20 cellular contexts compared by ENCODE assay signal in genomic region chr1:164645921-164646320, GRCh38.
"Had no signal": no experiment of that assay in that cellular context is flagged by ENCODE, and none has a peak within 500 bp of the region (broad histone marks: within the 10 kb centered on the region; RNA-seq: fewer than 3 reads in every experiment).

No MANE protein-coding gene starts in this region.

- H3K27me3 Mint-ChIP-seq: activated CD4-positive, alpha-beta T cell treated with anti-CD3 and anti-CD28 coated beads, Interleukin-2, amount 10 ng/mL, durations not matched to agents 24 days and 14 days; activated naive CD4-positive, alpha-beta T cell treated with anti-CD3 and anti-CD28 coated beads, Interleukin-2, amount 10 ng/mL, durations not matched to agents 7 days and 5 days; T-cell had no signal

- H3K36me3 Mint-ChIP-seq: activated naive CD4-positive, alpha-beta T cell treated with anti-CD3 and anti-CD28 coated beads, Interleukin-2, amount 10 ng/mL, durations not matched to agents 7 days and 5 days; natural killer cell treated with Interleukin-12 subunit alpha and Interleukin-12 subunit beta and Interleukin-15 and Interleukin-18, amount 100 ng/mL, for 72 hours; T-cell had no signal

- H3K36me3 ChIP-seq: breast epithelium, tibial nerve had no signal

- H3K4me3 Mint-ChIP-seq: activated CD4-positive, alpha-beta T cell treated with anti-CD3 and anti-CD28 coated beads, Interleukin-2, amount 10 ng/mL, durations not matched to agents 24 days and 14 days; activated CD8-positive, alpha-beta T cell treated with anti-CD3 and anti-CD28 coated beads for 36 hours; activated naive CD4-positive, alpha-beta T cell treated with anti-CD3 and anti-CD28 coated beads, Interleukin-2, amount 10 ng/mL, durations not matched to agents 7 days and 5 days; activated naive CD8-positive, alpha-beta T cell treated with anti-CD3 and anti-CD28 coated beads, Interleukin-2, amount 50 U/mL, for 24 hours; activated T-cell treated with anti-CD3 and anti-CD28 coated beads, Interleukin-2, amount 50 U/mL, for 4 hours; natural killer cell treated with Interleukin-12 subunit alpha and Interleukin-12 subunit beta and Interleukin-15 and Interleukin-18, amount 100 ng/mL, for 72 hours; T-cell had no signal

- H3K9me3 ChIP-seq: breast epithelium, lower lobe of right lung, tibial nerve had no signal

- H3K4me3 ChIP-seq: breast epithelium, lower lobe of right lung, tibial nerve had no signal

- DNase-seq: activated CD4-positive, alpha-beta T cell treated with anti-CD3 and anti-CD28 coated beads, Interleukin-2, amount 10 ng/mL, durations not matched to agents 24 days and 14 days; activated CD8-positive, alpha-beta T cell treated with anti-CD3 and anti-CD28 coated beads for 36 hours; activated naive CD4-positive, alpha-beta T cell treated with anti-CD3 and anti-CD28 coated beads, Interleukin-2, amount 10 ng/mL, durations not matched to agents 7 days and 5 days; activated naive CD8-positive, alpha-beta T cell treated with anti-CD3 and anti-CD28 coated beads, Interleukin-2, amount 50 U/mL, for 24 hours; activated T-cell treated with anti-CD3 and anti-CD28 coated beads, Interleukin-2, amount 50 U/mL, for 4 hours; aorta; cerebellar nuclear complex; cortex of kidney; effector CD4-positive, alpha-beta T cell; left cardiac atrium; lower lobe of right lung; occipital lobe; posterior cingulate gyrus; stimulated activated naive CD8-positive, alpha-beta T cell treated with anti-CD3 and anti-CD28 coated beads, Interleukin-15, Interleukin-2, amounts not matched to agents 100 U/mL and 50 U/mL, for 24 hours; substantia nigra; T-cell had no signal

- H3K27ac Mint-ChIP-seq: activated CD4-positive, alpha-beta T cell treated with anti-CD3 and anti-CD28 coated beads, Interleukin-2, amount 10 ng/mL, durations not matched to agents 24 days and 14 days; activated CD8-positive, alpha-beta T cell treated with anti-CD3 and anti-CD28 coated beads for 36 hours; activated naive CD4-positive, alpha-beta T cell treated with anti-CD3 and anti-CD28 coated beads, Interleukin-2, amount 10 ng/mL, durations not matched to agents 7 days and 5 days; activated naive CD8-positive, alpha-beta T cell treated with anti-CD3 and anti-CD28 coated beads, Interleukin-2, amount 50 U/mL, for 24 hours; natural killer cell treated with Interleukin-12 subunit alpha and Interleukin-12 subunit beta and Interleukin-15 and Interleukin-18, amount 100 ng/mL, for 72 hours; T-cell had no signal

- ATAC-seq: activated CD8-positive, alpha-beta T cell treated with anti-CD3 and anti-CD28 coated beads for 36 hours; activated naive CD8-positive, alpha-beta T cell treated with anti-CD3 and anti-CD28 coated beads, Interleukin-2, amount 50 U/mL, for 24 hours; activated T-cell treated with anti-CD3 and anti-CD28 coated beads, Interleukin-2, amount 50 U/mL, for 4 hours; esophagus mucosa; left cardiac atrium; lower lobe of right lung; natural killer cell treated with Interleukin-12 subunit alpha and Interleukin-12 subunit beta and Interleukin-15 and Interleukin-18, amount 100 ng/mL, for 72 hours; stimulated activated naive CD8-positive, alpha-beta T cell treated with anti-CD3 and anti-CD28 coated beads, Interleukin-15, Interleukin-2, amounts not matched to agents 100 U/mL and 50 U/mL, for 24 hours; T-cell had no signal

- H3K27ac ChIP-seq: lower lobe of right lung had no signal

- H3K27me3 ChIP-seq: breast epithelium, tibial nerve had no signal

- H3K4me1 Mint-ChIP-seq: activated CD4-positive, alpha-beta T cell treated with anti-CD3 and anti-CD28 coated beads, Interleukin-2, amount 10 ng/mL, durations not matched to agents 24 days and 14 days; activated naive CD4-positive, alpha-beta T cell treated with anti-CD3 and anti-CD28 coated beads, Interleukin-2, amount 10 ng/mL, durations not matched to agents 7 days and 5 days; activated naive CD8-positive, alpha-beta T cell treated with anti-CD3 and anti-CD28 coated beads, Interleukin-2, amount 50 U/mL, for 24 hours; T-cell had no signal

- H3K9me3 Mint-ChIP-seq: activated CD8-positive, alpha-beta T cell treated with anti-CD3 and anti-CD28 coated beads for 36 hours; activated naive CD4-positive, alpha-beta T cell treated with anti-CD3 and anti-CD28 coated beads, Interleukin-2, amount 10 ng/mL, durations not matched to agents 7 days and 5 days; activated naive CD8-positive, alpha-beta T cell treated with anti-CD3 and anti-CD28 coated beads, Interleukin-2, amount 50 U/mL, for 24 hours; activated T-cell treated with anti-CD3 and anti-CD28 coated beads, Interleukin-2, amount 50 U/mL, for 4 hours; natural killer cell treated with Interleukin-12 subunit alpha and Interleukin-12 subunit beta and Interleukin-15 and Interleukin-18, amount 100 ng/mL, for 72 hours had no signal
